In the genomic region with DNA sequence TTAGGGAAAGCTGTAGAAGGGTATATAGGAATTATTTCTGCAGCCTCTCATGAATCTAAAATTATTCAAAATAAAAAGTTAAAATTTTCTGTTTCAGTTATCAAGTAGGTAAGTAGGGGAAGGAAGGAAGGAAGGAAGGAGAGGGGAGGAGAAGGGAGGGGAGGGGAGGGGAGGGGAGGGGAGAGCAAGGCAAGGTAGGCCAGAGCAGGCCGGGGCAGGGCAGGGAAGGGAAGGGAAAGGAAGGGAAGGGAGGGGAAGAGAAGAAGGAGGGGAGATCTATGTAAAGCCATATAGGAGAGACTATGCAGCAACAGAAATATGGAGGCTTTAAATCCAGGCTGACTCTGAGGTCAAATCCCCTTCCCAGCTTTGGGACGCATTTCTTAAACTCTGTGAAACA, we compare ENCODE assay signal across 11 cellular contexts.
"Had no signal": no experiment of that assay in that cellular context is flagged by ENCODE, and none has a peak within 500 bp of the region (broad histone marks: within the 10 kb centered on the region; RNA-seq: fewer than 3 reads in every experiment).

No MANE protein-coding gene starts in this region.

- DNase-seq: GM23248, GOT3, H7, H9, HCEC 1CT, HFFc6 had no signal

- H3K4me3 ChIP-seq: GM23248, GM23338, HAP-1 had no signal

- FAIRE-seq: H1, H54 had no signal

- H2AFZ ChIP-seq: GM23248, GM23338 had no signal

- H3K9me3 ChIP-seq: HAP-1 had no signal

- H3K36me3 ChIP-seq: HAP-1 had no signal

- H3K9ac ChIP-seq: GM23248 had no signal

- H3K27ac Mint-ChIP-seq: GM23338, H9, HFFc6 had no signal

- ATAC-seq: GM23338, HCT116 had no signal

- H3K4me3 Mint-ChIP-seq: GM23338, H9, HFFc6 had no signal

- H3K27ac ChIP-seq: GM23248 had no signal

- H3K9me3 Mint-ChIP-seq: GM23338, H9, HFFc6 had no signal

- H3K4me2 ChIP-seq: GM23338 had no signal
